In genomic region chr11:111502611-111503010, GRCh38 we compare ENCODE assay signal across 18 cellular contexts. TPM values are rescaled to one million over a fixed set of nuclear protein-coding genes. Genes with fewer than 3 reads are reported as not detected.
DNase-seq lines count a peak whose midpoint lies in the region; FAIRE-seq and TF ChIP-seq lines count a peak whose summit lies in the region.
"Had no signal": no experiment of that assay in that cellular context is flagged by ENCODE, and none has a peak within 500 bp of the region (broad histone marks: within the 10 kb centered on the region; RNA-seq: fewer than 3 reads in every experiment).

No MANE protein-coding gene starts in this region.

- dilution Hi-C loops in mammary epithelial cell (cut with HindIII; ENCODE audit: low sequenced_read_pairs), result no loop called here

- no peak overlapping the region for H3K4me2 ChIP-seq in mammary epithelial cell (ENCODE audit: insufficient read depth, low read depth, low read length)

- intact Hi-C loops in mammary epithelial cell (cut with micrococcal nuclease) (no loop called here), breast epithelium (cut with DNase I; ENCODE audit: low total_unique reads) (no loop called here), posterior vena cava (cut with DNase I) (no loop called here)

- in situ Hi-C loops in mammary epithelial cell (cut with MboI; ENCODE audit: low sequenced_read_pairs in 2 of 2), result no loop called here

- no peak overlapping the region for H3K9ac ChIP-seq in mammary epithelial cell (ENCODE audit: insufficient read depth, low read length)

- H3K4me3 ChIP-seq in mammary epithelial cell (replicated peaks in 1 of 3; ENCODE audit: insufficient read depth in 1 of 3, low read depth in 2 of 3, low read length in 3 of 3) (no peak overlapping the region), breast epithelium (no peak overlapping the region), bronchial epithelial cell (ENCODE audit: low read depth, low read length) (no peak overlapping the region)
- H3K4me3 ChIP-seq: HAP-1 had no signal

- WGBS in mammary epithelial cell (ENCODE audit: low coverage, missing lambda C conversion rate), result 73% methylated on average over 1 of the region's 1 CpG

- BruUV-seq in mammary epithelial cell (replicated peaks; lab: Mats Ljungman, UMichigan), result no TSS peak

- H3K79me2 ChIP-seq in mammary epithelial cell (ENCODE audit: insufficient read depth, low read length), result no peaks in the 10 kb centered on the region

- peaks cover 13% of the 10 kb centered on the region for H3K4me1 ChIP-seq in mammary epithelial cell (ENCODE audit: insufficient read depth, low read length)
- H3K4me1 ChIP-seq in breast epithelium, result no peaks in the 10 kb centered on the region
- H3K4me1 ChIP-seq: HAP-1 had no signal

- TF ChIP-seq CTCF in mammary epithelial cell (conservative IDR thresholded peaks at IDR 0.05 in 1 of 2, IDR thresholded peaks at IDR 0.05 in 1 of 2; ENCODE audit: extremely low read depth in 1 of 2, insufficient read depth in 1 of 2, low read depth in 1 of 2, low read length in 2 of 2) (no peak), breast epithelium (IDR thresholded peaks at IDR 0.05) (no peak), bronchial epithelial cell (IDR thresholded peaks at IDR 0.05; ENCODE audit: insufficient read depth, low read length, severe bottlenecking) (no peak)

- H3K27ac ChIP-seq in mammary epithelial cell (ENCODE audit: insufficient read depth, low read depth, low read length), result no peak overlapping the region
- H3K27ac ChIP-seq in breast epithelium, result no peak overlapping the region
- H3K27ac ChIP-seq: 22Rv1 had no signal

- TF ChIP-seq POLR2A in breast epithelium (IDR thresholded peaks at IDR 0.05), result no peak

- DNase-seq in DMS79 treated with DMSO at 0.1 percent for 48 hours (lab: John Stamatoyannopoulos, UW), result peak; percentile 26
- DNase-seq in DMS79 (lab: John Stamatoyannopoulos, UW), result no peak
- peak; percentile 39 for DNase-seq in mammary epithelial cell
- DNase-seq in breast epithelium (ENCODE audit: low spot score in 2 of 2), result no peak
- peak; percentile 76 for DNase-seq in bronchial epithelial cell (ENCODE audit: low read depth)
- DNase-seq in NCI-H82 treated with DMSO at 0.1 percent for 48 hours (lab: John Stamatoyannopoulos, UW; ENCODE audit: unreplicated experiment), result no peak
- DNase-seq in posterior vena cava (ENCODE audit: low spot score), result no peak
- DNase-seq: CD8-positive, alpha-beta T cell; COR-L47; DMS153; GF-D8 had no signal

- H4K20me1 ChIP-seq in mammary epithelial cell (ENCODE audit: insufficient read depth, low read length), result no peaks in the 10 kb centered on the region

- FAIRE-seq in bronchial epithelial cell (lab: Jason Lieb, UNC), result no peak
- FAIRE-seq: D721Med, H1 had no signal

- H3K36me3 ChIP-seq in mammary epithelial cell (ENCODE audit: insufficient read depth, low read length) (no peaks in the 10 kb centered on the region), breast epithelium (no peaks in the 10 kb centered on the region), bronchial epithelial cell (ENCODE audit: control insufficient read depth, insufficient read depth, low read length) (no peaks in the 10 kb centered on the region)
- H3K36me3 ChIP-seq: HAP-1 had no signal

- no peak overlapping the region for H2AFZ ChIP-seq in mammary epithelial cell (ENCODE audit: low read depth, low read length)

- CTCF ChIA-PET in mammary epithelial cell (lab: Charles Lee; ENCODE audit: low non-redundant PET), result no interaction called here

- H3K9me3 ChIP-seq in mammary epithelial cell (replicated peaks; ENCODE audit: insufficient read depth, low read length) (no peaks in the 10 kb centered on the region), breast epithelium (no peaks in the 10 kb centered on the region)
- H3K9me3 ChIP-seq: HAP-1 had no signal

- no peaks in the 10 kb centered on the region for H3K27me3 ChIP-seq in mammary epithelial cell (ENCODE audit: insufficient read depth, low read length)
- no peaks in the 10 kb centered on the region for H3K27me3 ChIP-seq in breast epithelium
- no peaks in the 10 kb centered on the region for H3K27me3 ChIP-seq in bronchial epithelial cell (ENCODE audit: control insufficient read depth, insufficient read depth, low read length)

RNA-seq across cellular contexts. Expression of gene BTG4, which starts 9.6 kb away (rescaled TPM):
- total RNA-seq in mammary epithelial cell (not detected), breast epithelium (not detected), bronchial epithelial cell (0.26 and 0.51 TPM in 2 replicates), posterior vena cava (not detected)
- polyA plus RNA-seq in mammary epithelial cell, result 0.23 TPM
- polyA minus RNA-seq in mammary epithelial cell, result not detected
- total RNA-seq: A673; CD8-positive, alpha-beta T cell; H1 had no signal
- polyA plus RNA-seq: BJ, CD14-positive monocyte had no signal

RNA-seq across cellular contexts. Expression of gene HOATZ, which starts 12.0 kb away (rescaled TPM):
- total RNA-seq in mammary epithelial cell, result not detected
- not detected for polyA plus RNA-seq in mammary epithelial cell
- not detected for polyA minus RNA-seq in mammary epithelial cell
- total RNA-seq in breast epithelium, result not detected
- not detected in 2 replicates for total RNA-seq in bronchial epithelial cell
- not detected for total RNA-seq in posterior vena cava
- total RNA-seq: CD8-positive, alpha-beta T cell; H1 had no signal
- polyA plus RNA-seq: BJ, CD14-positive monocyte, H1 had no signal

RNA-seq across cellular contexts. Expression of gene LAYN, which starts 37.9 kb away (rescaled TPM):
- 10 to 100 TPM in 1 of 2 donors, under 1 TPM in 1; 0.56 to 16.5 TPM for total RNA-seq in mammary epithelial cell
- 6.0 TPM for polyA plus RNA-seq in mammary epithelial cell
- 15.6 TPM for polyA minus RNA-seq in mammary epithelial cell
- 10 to 100 TPM in 2 of 3 donors, 1 to 10 TPM in 1; 2.1 to 21.3 (median 19.9) TPM for total RNA-seq in breast epithelium
- total RNA-seq in bronchial epithelial cell, result 5.3 and 6.9 TPM in 2 replicates
- 10 to 100 TPM in 1 of 2 donors, 1 to 10 TPM in 1; 8.7 to 15.0 TPM for total RNA-seq in posterior vena cava
- polyA plus RNA-seq: CD14-positive monocyte had no signal

Comparison
In these comparisons a context has a peak if more than half of its experiments do, and no peak if none do; other contexts are left out.
1. DNase-seq: peak in DMS79 treated with DMSO at 0.1 percent for 48 hours (single experiment), mammary epithelial cell (single experiment) and bronchial epithelial cell (single experiment); none in DMS79 (single experiment), breast epithelium (0 of 2), NCI-H82 treated with DMSO at 0.1 percent for 48 hours (single experiment) and posterior vena cava (single experiment).